In the genomic region with DNA sequence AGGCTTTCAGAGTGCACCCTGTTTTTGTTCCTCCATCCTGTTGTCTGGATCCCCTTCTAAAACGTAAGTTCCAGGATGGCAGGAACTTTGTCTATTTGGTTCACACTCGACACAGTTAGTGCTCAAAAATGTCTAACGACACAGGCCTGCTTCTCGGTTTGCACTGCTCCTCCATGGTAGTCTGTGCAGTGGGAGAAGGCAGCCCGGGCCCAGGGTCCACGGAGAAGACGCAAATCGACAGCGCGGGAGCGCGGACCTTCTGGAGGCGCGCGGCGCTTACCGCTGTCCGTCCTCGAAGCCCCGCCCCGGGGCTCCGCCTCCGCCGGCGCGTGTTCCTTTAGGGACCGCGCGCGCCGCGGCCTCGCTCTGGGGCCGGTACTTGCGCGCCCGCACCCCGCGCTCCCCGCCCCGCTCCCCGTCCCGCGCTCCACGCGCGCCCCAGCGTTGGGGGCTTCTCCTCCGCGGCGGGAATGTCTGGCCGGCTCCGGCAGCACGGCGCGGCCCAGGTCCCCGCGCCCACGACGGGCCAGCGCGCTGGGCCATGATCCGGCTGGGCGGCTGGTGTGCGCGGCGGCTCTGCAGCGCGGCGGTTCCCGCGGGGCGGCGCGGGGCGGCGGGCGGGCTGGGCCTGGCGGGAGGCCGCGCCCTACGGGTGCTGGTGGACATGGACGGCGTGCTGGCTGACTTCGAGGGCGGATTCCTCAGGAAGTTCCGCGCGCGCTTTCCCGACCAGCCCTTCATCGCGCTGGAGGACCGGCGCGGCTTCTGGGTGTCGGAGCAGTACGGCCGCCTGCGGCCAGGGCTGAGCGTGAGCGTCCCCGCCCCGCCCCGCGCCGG, we compare ENCODE assay signal across 8 cellular contexts. TPM values are rescaled to one million over a fixed set of nuclear protein-coding genes. Genes with fewer than 3 reads are reported as not detected.
DNase-seq lines count a peak whose midpoint lies in the region; ATAC-seq and TF ChIP-seq lines count a peak whose summit lies in the region.

Gene NT5M, plus strand, starts transcription at position 364 of the 837 bp plus-strand sequence. Its CDS starts 178 bp downstream, at position 542.

- DNase-seq in AG08395 (ENCODE audit: low spot score) (peak; percentile 83), NOMO-1 treated with DMSO at 0.1 percent for 48 hours (lab: John Stamatoyannopoulos, UW; ENCODE audit: unreplicated experiment) (peak; percentile 72), activated T-cell treated with anti-CD3 and anti-CD28 coated beads for 1 hour (ENCODE audit: low read depth) (peak; percentile 60), epithelial cell of proximal tubule (ENCODE audit: low read depth) (no peak), mucosa of gallbladder (ENCODE audit: low spot score) (peak; percentile 64)
- DNase-seq in stimulated activated CD8-positive, alpha-beta memory T cell treated with anti-CD3 and anti-CD28 coated beads, Interleukin-4, amount 100 ng/mL, for 4 hours (ENCODE audit: low read depth in 2 of 2, low spot score in 1 of 2), result peak; percentile 23 to 43

- TF ChIP-seq CTCF in epithelial cell of proximal tubule (conservative IDR thresholded peaks at IDR 0.05; ENCODE audit: low read depth, low read length), result no peak

- H3K4me3 ChIP-seq in epithelial cell of proximal tubule (ENCODE audit: low read depth, low read length), result peak within 1 kb of the TSS; percentile 60

- ATAC-seq in GM19023 (IDR thresholded peaks at IDR 0.05; ENCODE audit: unreplicated experiment) (peak; percentile 52), HG03571 (IDR thresholded peaks at IDR 0.05; ENCODE audit: unreplicated experiment) (peak; percentile 61)

RNA-seq across cellular contexts. Expression of gene NT5M, which starts in this region (rescaled TPM):
- total RNA-seq in epithelial cell of proximal tubule (4.2 and 38.7 TPM in 2 replicates), mucosa of gallbladder (3.2 TPM)
